ENCODE assay signal across 9 cellular contexts in the genomic region with DNA sequence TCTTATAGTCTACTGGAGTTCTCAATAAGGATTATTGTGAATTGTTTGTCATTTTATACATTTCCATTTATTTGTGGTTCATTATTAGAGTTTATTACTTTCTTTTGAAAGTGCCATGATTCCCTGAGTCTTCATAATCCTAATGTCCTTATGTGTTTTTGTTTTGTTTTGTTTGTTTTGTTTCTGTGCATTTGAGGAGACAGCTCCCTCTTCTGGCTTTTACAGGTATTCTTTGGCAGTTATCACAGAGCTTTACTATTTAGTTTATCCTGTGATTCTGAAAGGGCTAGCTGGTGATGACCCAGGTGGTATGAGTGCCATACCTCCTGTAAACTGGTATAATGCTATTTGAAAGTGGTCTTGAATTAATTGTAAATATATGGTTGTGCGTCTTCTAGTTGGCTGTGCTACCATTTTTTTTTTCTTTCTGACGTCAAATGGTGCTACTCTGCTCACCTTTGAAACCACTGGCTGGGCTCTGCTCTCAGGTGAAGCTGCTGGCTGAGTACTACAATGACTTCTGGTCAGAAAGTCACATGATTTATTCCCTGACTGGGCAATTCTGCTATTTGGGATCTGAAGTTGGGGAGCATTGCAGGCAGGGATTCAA.
DNase-seq lines count a peak whose midpoint lies in the region; ATAC-seq and TF ChIP-seq lines count a peak whose summit lies in the region.
"Had no signal": no experiment of that assay in that cellular context is flagged by ENCODE, and none has a peak within 500 bp of the region (broad histone marks: within the 10 kb centered on the region; RNA-seq: fewer than 3 reads in every experiment).

No MANE protein-coding gene starts in this region.

- H3K4me3 ChIP-seq in GM12875 (ENCODE audit: low read depth, low read length) = no peak overlapping the region
- no peak overlapping the region for H3K4me3 ChIP-seq in WERI-Rb-1 (ENCODE audit: low read depth, low read length)
- H3K4me3 ChIP-seq in lower lobe of right lung = no peak overlapping the region
- no peak overlapping the region for H3K4me3 ChIP-seq in coronary artery

- no peaks in the 10 kb centered on the region for H3K9me3 ChIP-seq in WERI-Rb-1 (ENCODE audit: severe bottlenecking)
- no peaks in the 10 kb centered on the region for H3K9me3 ChIP-seq in lower lobe of right lung

- H3K27me3 ChIP-seq in WERI-Rb-1 (ENCODE audit: insufficient read depth, low read depth, severe bottlenecking) (no peaks in the 10 kb centered on the region), lower lobe of right lung (ENCODE audit: low read depth) (no peaks in the 10 kb centered on the region)

- H3K27ac ChIP-seq in WERI-Rb-1 (no peak overlapping the region), lower lobe of right lung (no peak overlapping the region), coronary artery (no peak overlapping the region)

- H3K36me3 ChIP-seq in WERI-Rb-1 (no peaks in the 10 kb centered on the region), lower lobe of right lung (no peaks in the 10 kb centered on the region)

- no peak for ATAC-seq in lower lobe of right lung
- ATAC-seq in HG03135 (IDR thresholded peaks at IDR 0.05; ENCODE audit: unreplicated experiment) = no peak

- intact Hi-C loops in lower lobe of right lung (cut with DNase I) = no loop called here

- TF ChIP-seq CTCF in GM12875 (IDR thresholded peaks at IDR 0.05; ENCODE audit: borderline replicate concordance, insufficient read depth, low read depth, low read length) = peak; percentile 31; the same call in 1 of the 2 replicates
- TF ChIP-seq CTCF in WERI-Rb-1 (IDR thresholded peaks at IDR 0.05; ENCODE audit: low read depth, low read length) = peak; percentile 61
- peak; percentile 29 for TF ChIP-seq CTCF in lower lobe of right lung (IDR thresholded peaks at IDR 0.05)
- no peak for TF ChIP-seq CTCF in coronary artery (IDR thresholded peaks at IDR 0.05)

- H3K4me1 ChIP-seq in lower lobe of right lung = no peaks in the 10 kb centered on the region

- peak; percentile 13 to 44 for DNase-seq in Kasumi-1 (lab: John Stamatoyannopoulos, UW)
- no peak for DNase-seq in WERI-Rb-1
- DNase-seq in lower lobe of right lung = no peak
- DNase-seq in NCI-H446 treated with DMSO at 0.1 percent for 48 hours (lab: John Stamatoyannopoulos, UW) = no peak
- DNase-seq in HK-2 (ENCODE audit: unreplicated experiment) = no peak
- no peak for DNase-seq in coronary artery (ENCODE audit: low spot score)
- DNase-seq: activated B cell treated with CpG ODN at 0.5 μM for 24 hours had no signal

Comparison
In these comparisons a context has a peak if more than half of its experiments do, and no peak if none do; other contexts are left out.
1. DNase-seq: peak in Kasumi-1 (2 of 2); none in WERI-Rb-1 (single experiment), lower lobe of right lung (single experiment), NCI-H446 treated with DMSO at 0.1 percent for 48 hours (single experiment), HK-2 (single experiment) and coronary artery (single experiment).